In the genomic region with DNA sequence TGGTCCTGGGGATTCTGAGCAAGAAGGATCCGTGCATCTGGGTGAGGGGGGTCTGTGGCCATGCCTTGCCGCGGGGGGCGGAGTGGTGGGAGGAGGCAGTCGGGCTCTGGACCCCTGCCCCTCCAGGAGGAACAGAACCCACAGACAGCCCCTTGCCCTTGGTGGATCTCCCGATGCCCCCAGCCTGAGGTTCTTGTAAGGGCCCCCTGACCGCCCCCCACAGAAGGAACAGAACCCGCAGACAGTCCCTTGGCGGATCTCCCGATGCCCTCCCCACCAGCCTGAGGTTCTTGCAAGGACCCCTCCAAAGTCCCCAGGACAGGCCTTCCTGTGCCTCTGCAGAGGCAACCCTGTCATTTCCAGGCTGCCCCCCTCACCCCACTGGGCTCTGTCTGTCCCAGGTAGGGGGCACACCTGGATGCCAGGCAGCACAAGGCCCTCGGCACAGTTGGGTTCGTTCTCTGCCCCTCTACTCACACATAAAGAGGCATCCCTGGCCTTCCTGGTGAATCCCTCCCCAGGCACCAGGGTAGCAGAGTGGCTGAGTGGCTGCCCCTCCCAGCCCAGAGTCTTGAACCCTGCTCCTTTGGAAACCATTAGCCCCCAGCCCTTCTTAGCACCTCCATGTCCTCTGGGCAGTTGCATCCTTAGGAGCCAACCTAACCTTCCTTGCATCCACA, we compare ENCODE assay signal across 9 cellular contexts. TPM values are rescaled to one million over a fixed set of nuclear protein-coding genes. Genes with fewer than 3 reads are reported as not detected.
DNase-seq lines count a peak whose midpoint lies in the region; ATAC-seq and TF ChIP-seq lines count a peak whose summit lies in the region.
"Had no signal": no experiment of that assay in that cellular context is flagged by ENCODE, and none has a peak within 500 bp of the region (broad histone marks: within the 10 kb centered on the region; RNA-seq: fewer than 3 reads in every experiment).

No MANE protein-coding gene starts in this region.

- TF ChIP-seq CTCF in choroid plexus epithelial cell (conservative IDR thresholded peaks at IDR 0.05; ENCODE audit: low read depth, low read length) (no peak), tibial nerve (IDR thresholded peaks at IDR 0.05) (no peak)

- no peak for TF ChIP-seq EP300 in tibial nerve (IDR thresholded peaks at IDR 0.05)

- H3K4me1 ChIP-seq in mesenchymal stem cell (ENCODE audit: control insufficient read depth, insufficient read depth, low read depth, low read length) (peaks cover 37% of the 10 kb centered on the region), tibial nerve (peaks cover 0 to 82% (median 20%) of the 10 kb centered on the region in 4 donors)

- H3K4me1 Mint-ChIP-seq in activated T-cell treated with anti-CD3 and anti-CD28 coated beads, Interleukin-2, amount 50 U/mL, for 4 hours (ENCODE audit: low read depth), result peaks cover 7% of the 10 kb centered on the region
- H3K4me1 Mint-ChIP-seq in activated T-cell treated with anti-CD3 and anti-CD28 coated beads, Interleukin-2, amount 50 U/mL, for 72 hours (ENCODE audit: low read depth), result peaks cover 12% of the 10 kb centered on the region

- peaks cover 48% of the 10 kb centered on the region for H3K79me1 ChIP-seq in mesenchymal stem cell (replicated peaks; ENCODE audit: low read length, poor library complexity, severe bottlenecking)

- peak overlapping the region; percentile 67 for H3K4me3 ChIP-seq in choroid plexus epithelial cell (ENCODE audit: low read depth, low read length)
- H3K4me3 ChIP-seq in mesenchymal stem cell (ENCODE audit: insufficient read depth in 1 of 2, low read depth in 1 of 2, low read length in 2 of 2), result peak overlapping the region in 1 of 2 experiments; percentile 79
- H3K4me3 ChIP-seq in tibial nerve, result peak overlapping the region; percentile 33 to 95 (median 65)

- H3K4ac ChIP-seq in mesenchymal stem cell (ENCODE audit: low read depth in 1 of 2, low read length in 2 of 2), result no peak overlapping the region

- peak overlapping the region; percentile 87 for H3K4me2 ChIP-seq in mesenchymal stem cell (ENCODE audit: low read length, poor library complexity, severe bottlenecking)

- H3K9me3 Mint-ChIP-seq in activated T-cell treated with anti-CD3 and anti-CD28 coated beads, Interleukin-2, amount 50 U/mL, for 4 hours, result no peaks in the 10 kb centered on the region
- no peaks in the 10 kb centered on the region for H3K9me3 Mint-ChIP-seq in activated T-cell treated with anti-CD3 and anti-CD28 coated beads, Interleukin-2, amount 50 U/mL, for 72 hours
- H3K9me3 Mint-ChIP-seq: stimulated activated memory B cell treated with anti-CD40 and anti-IgM and Interleukin-4, amounts not matched to agents 10 μg/mL and 1 μg/mL and 100 μg/mL, for 72 hours had no signal

- no peak overlapping the region for H4K91ac ChIP-seq in mesenchymal stem cell (ENCODE audit: low read length)

- no peak overlapping the region for H2BK15ac ChIP-seq in mesenchymal stem cell (ENCODE audit: low read depth, poor library complexity, severe bottlenecking)

- peaks cover 23% of the 10 kb centered on the region for H3K27me3 Mint-ChIP-seq in activated T-cell treated with anti-CD3 and anti-CD28 coated beads, Interleukin-2, amount 50 U/mL, for 4 hours (ENCODE audit: low read depth)
- H3K27me3 Mint-ChIP-seq in activated T-cell treated with anti-CD3 and anti-CD28 coated beads, Interleukin-2, amount 50 U/mL, for 72 hours (ENCODE audit: low read depth), result peaks cover 23% of the 10 kb centered on the region

- TF ChIP-seq POLR2A in tibial nerve (IDR thresholded peaks at IDR 0.05), result no peak

- no peak overlapping the region for H2AFZ ChIP-seq in mesenchymal stem cell (ENCODE audit: low read depth, low read length)

- no peak overlapping the region for H3K27ac ChIP-seq in mesenchymal stem cell (ENCODE audit: low read length, poor library complexity, severe bottlenecking)
- peak overlapping the region; percentile 17 to 95 (median 86) for H3K27ac ChIP-seq in tibial nerve

- 90% methylated on average over 12 of the region's 12 CpGs for WGBS in mesenchymal stem cell
- 45 to 65% methylated on average over 9 to 12 of the region's 12 CpGs for WGBS in tibial nerve, 2 donors

- H3K14ac ChIP-seq in mesenchymal stem cell (ENCODE audit: low read length in 2 of 2), result peak overlapping the region in 1 of 2 experiments; percentile 35

- H3K27me3 ChIP-seq in mesenchymal stem cell (ENCODE audit: control insufficient read depth in 1 of 2, insufficient read depth in 1 of 2, low read length in 2 of 2), result peaks cover 0 to 4% of the 10 kb centered on the region in 2 experiments
- no peaks in the 10 kb centered on the region for H3K27me3 ChIP-seq in tibial nerve

- no peak overlapping the region for H3K18ac ChIP-seq in mesenchymal stem cell (ENCODE audit: low read depth in 1 of 2, low read length in 2 of 2)

- peak overlapping the region in 1 of 2 experiments; percentile 63 for H3K23ac ChIP-seq in mesenchymal stem cell (ENCODE audit: low read length in 2 of 2)

- H3K27ac Mint-ChIP-seq in activated T-cell treated with anti-CD3 and anti-CD28 coated beads, Interleukin-2, amount 50 U/mL, for 72 hours, result no peak overlapping the region
- H3K27ac Mint-ChIP-seq: stimulated activated memory B cell treated with anti-CD40 and anti-IgM and Interleukin-4, amounts not matched to agents 10 μg/mL and 1 μg/mL and 100 μg/mL, for 72 hours had no signal

- no peak overlapping the region for H2BK120ac ChIP-seq in mesenchymal stem cell (ENCODE audit: low read depth, low read length)

- H4K8ac ChIP-seq in mesenchymal stem cell (ENCODE audit: low read length), result no peak overlapping the region

- H2BK5ac ChIP-seq in mesenchymal stem cell (ENCODE audit: low read depth, low read length, poor library complexity, severe bottlenecking), result no peak overlapping the region

- H3K36me3 Mint-ChIP-seq in activated T-cell treated with anti-CD3 and anti-CD28 coated beads, Interleukin-2, amount 50 U/mL, for 4 hours (ENCODE audit: insufficient read depth), result no peaks in the 10 kb centered on the region
- H3K36me3 Mint-ChIP-seq in activated T-cell treated with anti-CD3 and anti-CD28 coated beads, Interleukin-2, amount 50 U/mL, for 72 hours (ENCODE audit: insufficient read depth in 2 of 2), result no peaks in the 10 kb centered on the region
- H3K36me3 Mint-ChIP-seq: stimulated activated memory B cell treated with anti-CD40 and anti-IgM and Interleukin-4, amounts not matched to agents 10 μg/mL and 1 μg/mL and 100 μg/mL, for 72 hours had no signal

- no peak for ATAC-seq in activated T-cell treated with anti-CD3 and anti-CD28 coated beads, Interleukin-2, amount 50 U/mL, for 4 hours
- no peak for ATAC-seq in activated T-cell treated with anti-CD3 and anti-CD28 coated beads, Interleukin-2, amount 50 U/mL, for 72 hours (replicated peaks in 1 of 2)

- H2AK5ac ChIP-seq in mesenchymal stem cell (ENCODE audit: low read length, severe bottlenecking), result no peak overlapping the region

- DNase-seq in activated T-cell treated with anti-CD3 and anti-CD28 coated beads, Interleukin-2, amount 50 U/mL, for 4 hours, result no peak
- no peak for DNase-seq in activated T-cell treated with anti-CD3 and anti-CD28 coated beads, Interleukin-2, amount 50 U/mL, for 72 hours
- DNase-seq in choroid plexus epithelial cell (ENCODE audit: low read depth), result no peak
- DNase-seq in mesenchymal stem cell, result no peak
- DNase-seq in tibial nerve (ENCODE audit: low spot score in 2 of 2), result no peak
- DNase-seq in COLO668 (lab: John Stamatoyannopoulos, UW; ENCODE audit: unreplicated experiment), result no peak
- no peak for DNase-seq in NCI-H446 (lab: John Stamatoyannopoulos, UW)
- DNase-seq in mesenteric fat pad (ENCODE audit: low spot score), result no peak

- H2BK12ac ChIP-seq in mesenchymal stem cell (ENCODE audit: low read length in 2 of 2), result no peak overlapping the region

- H3K4me3 Mint-ChIP-seq in activated T-cell treated with anti-CD3 and anti-CD28 coated beads, Interleukin-2, amount 50 U/mL, for 4 hours, result peak overlapping the region; percentile 40
- peak overlapping the region in 1 of 2 donors; percentile 67 for H3K4me3 Mint-ChIP-seq in activated T-cell treated with anti-CD3 and anti-CD28 coated beads, Interleukin-2, amount 50 U/mL, for 72 hours
- H3K4me3 Mint-ChIP-seq: stimulated activated memory B cell treated with anti-CD40 and anti-IgM and Interleukin-4, amounts not matched to agents 10 μg/mL and 1 μg/mL and 100 μg/mL, for 72 hours had no signal

- H3K9me3 ChIP-seq in mesenchymal stem cell (ENCODE audit: control insufficient read depth, low read length) (no peaks in the 10 kb centered on the region), tibial nerve (no peaks in the 10 kb centered on the region)

- H3K9ac ChIP-seq in mesenchymal stem cell (ENCODE audit: low read length), result peak overlapping the region; percentile 81

- H3K36me3 ChIP-seq in mesenchymal stem cell (ENCODE audit: control insufficient read depth in 1 of 2, insufficient read depth in 2 of 2, low read depth in 1 of 2, low read length in 2 of 2), result peaks cover 0 to 20% of the 10 kb centered on the region in 2 experiments
- no peaks in the 10 kb centered on the region for H3K36me3 ChIP-seq in tibial nerve

RNA-seq across cellular contexts. Expression of a gene that starts 1.9 kb away (rescaled TPM):
- total RNA-seq in activated T-cell treated with anti-CD3 and anti-CD28 coated beads, Interleukin-2, amount 50 U/mL, for 4 hours, result 1 to 10 TPM; 3.7 to 6.3 (median 5.9) TPM
- total RNA-seq in activated T-cell treated with anti-CD3 and anti-CD28 coated beads, Interleukin-2, amount 50 U/mL, for 72 hours, result 1 to 10 TPM; 3.2 to 3.6 TPM
- 65.7 TPM for polyA plus RNA-seq in mesenchymal stem cell (2013, experiment 1 of 2)
- 65.6 TPM for polyA plus RNA-seq in mesenchymal stem cell (2013, experiment 2 of 2)
- total RNA-seq in tibial nerve (100 to 1,000 TPM; 117 to 153 (median 144) TPM), mesenteric fat pad (82.5 TPM)

Comparison
In these comparisons a context has a peak if more than half of its experiments do, and no peak if none do; other contexts are left out.
1. RNA of a gene that starts 1.9 kb away (total RNA-seq): 117 to 153 TPM in tibial nerve and 82.5 TPM in mesenteric fat pad (single experiment); 3.7 to 6.3 TPM in activated T-cell treated with anti-CD3 and anti-CD28 coated beads, Interleukin-2, amount 50 U/mL, for 4 hours and 3.2 to 3.6 TPM in activated T-cell treated with anti-CD3 and anti-CD28 coated beads, Interleukin-2, amount 50 U/mL, for 72 hours; every median in the first group is over 10 times any median in the second.